ENCODE assay signal across 8 cellular contexts in genomic region chr12:26523708-26524150, GRCh38.
A peak's percentile ranks its signal among the peaks of the same experiment; 100 is the strongest.
DNase-seq lines count a peak whose midpoint lies in the region; TF ChIP-seq lines count a peak whose summit lies in the region.

No MANE protein-coding gene starts in this region.

- in situ Hi-C loops in KBM-7 (cut with MboI; ENCODE audit: low pct_unique_long_range_greater_than_20kb, low sequenced_read_pairs) (no loop called here), astrocyte of the cerebellum (cut with HindIII; ENCODE audit: low sequenced_read_pairs) (no loop called here)

- DNase-seq in KBM-7 (peak; percentile 44), astrocyte of the cerebellum (ENCODE audit: low read depth) (peak; percentile 94), iPS-NIHi11 (ENCODE audit: low spot score) (peak; percentile 37), smooth muscle cell of the brain vasculature (ENCODE audit: low read depth, low spot score) (peak; percentile 50), OCI-M2 (lab: John Stamatoyannopoulos, UW; ENCODE audit: unreplicated experiment) (no peak), islet precursor cell (no peak), NCI-H524 treated with DMSO at 0.1 percent for 48 hours (lab: John Stamatoyannopoulos, UW) (no peak)
- DNase-seq in stimulated activated CD4-positive, alpha-beta T cell treated with anti-CD3 and anti-CD28 coated beads, Interleukin-4, amount 100 ng/mL, for 24 hours = no peak

- H3K4me3 ChIP-seq in astrocyte of the cerebellum (ENCODE audit: low read depth, low read length) = no peak overlapping the region

- TF ChIP-seq CTCF in astrocyte of the cerebellum (IDR thresholded peaks at IDR 0.05; ENCODE audit: low read depth, low read length, missing control alignments) = no peak

Comparison
In these comparisons a context has a peak if more than half of its experiments do, and no peak if none do; other contexts are left out.
1. DNase-seq: peak in KBM-7 (single experiment), astrocyte of the cerebellum (single experiment), iPS-NIHi11 (single experiment) and smooth muscle cell of the brain vasculature (single experiment); none in OCI-M2 (single experiment), stimulated activated CD4-positive, alpha-beta T cell treated with anti-CD3 and anti-CD28 coated beads, Interleukin-4, amount 100 ng/mL, for 24 hours (single experiment), islet precursor cell (single experiment) and NCI-H524 treated with DMSO at 0.1 percent for 48 hours (single experiment).